10 cellular contexts compared by ENCODE assay signal in genomic region chr16:58459344-58460218, GRCh38. TPM values are rescaled to one million over a fixed set of nuclear protein-coding genes. Genes with fewer than 3 reads are reported as not detected.
DNase-seq lines count a peak whose midpoint lies in the region; ATAC-seq, FAIRE-seq and TF ChIP-seq lines count a peak whose summit lies in the region.
"Had no signal": no experiment of that assay in that cellular context is flagged by ENCODE, and none has a peak within 500 bp of the region (broad histone marks: within the 10 kb centered on the region; RNA-seq: fewer than 3 reads in every experiment).

No MANE protein-coding gene starts in this region.

- DNase-seq in GM12892 (ENCODE audit: insufficient read length) (no peak), MG63 (peak; percentile 79), astrocyte of the hippocampus (ENCODE audit: low read depth, low spot score) (peak; percentile 64), superior temporal gyrus (ENCODE audit: extremely low spot score) (no peak), NCI-H1092 (lab: John Stamatoyannopoulos, UW) (no peak)
- DNase-seq in stimulated activated CD4-positive, alpha-beta T cell treated with anti-CD3 and anti-CD28 coated beads, Interleukin-12 subunit alpha, Interleukin-12 subunit beta, amount 100 ng/mL, for 4 hours, result peak; percentile 29
- DNase-seq in effector CD8-positive, alpha-beta T cell (lab: John Stamatoyannopoulos, UW), result no peak
- DNase-seq: effector memory CD8-positive, alpha-beta T cell; NCI-H2227 treated with DMSO at 0.1 percent for 48 hours had no signal

- H3K4me3 ChIP-seq in MG63, result no peak overlapping the region

- no peak for TF ChIP-seq POLR2A in GM12892 (IDR thresholded peaks at IDR 0.05; ENCODE audit: low read depth, low read length)

- no peaks in the 10 kb centered on the region for H3K9me3 ChIP-seq in MG63

- no peaks in the 10 kb centered on the region for H3K36me3 ChIP-seq in MG63

- peak; percentile 54 for FAIRE-seq in GM12892 (lab: Jason Lieb, UNC)

- ATAC-seq in HG02571 (IDR thresholded peaks at IDR 0.05; ENCODE audit: unreplicated experiment), result no peak
- ATAC-seq: effector memory CD8-positive, alpha-beta T cell had no signal

- peaks cover 11% of the 10 kb centered on the region for H3K27me3 ChIP-seq in MG63

RNA-seq across cellular contexts. Expression of gene NDRG4, which starts 40.4 kb away (rescaled TPM):
- polyA plus RNA-seq in GM12892 (2012; ENCODE audit: missing spikeins), result 0.93 TPM
- total RNA-seq in MG63 (2014; rRNA removed; shearing (Covaris generic); ENCODE audit: low replicate concordance), result 6.7 and 9.9 TPM in 2 replicates

RNA-seq across cellular contexts. Expression of gene SETD6, which starts 55.7 kb away (rescaled TPM):
- polyA plus RNA-seq in GM12892 (2012; ENCODE audit: missing spikeins), result 15.8 TPM
- total RNA-seq in MG63 (2014; rRNA removed; shearing (Covaris generic); ENCODE audit: low replicate concordance), result 28.3 and 37.2 TPM in 2 replicates

Comparison
In these comparisons a context has a peak if more than half of its experiments do, and no peak if none do; other contexts are left out.
1. DNase-seq: peak in MG63 (single experiment), astrocyte of the hippocampus (single experiment) and stimulated activated CD4-positive, alpha-beta T cell treated with anti-CD3 and anti-CD28 coated beads, Interleukin-12 subunit alpha, Interleukin-12 subunit beta, amount 100 ng/mL, for 4 hours (single experiment); none in GM12892 (single experiment), superior temporal gyrus (single experiment), NCI-H1092 (single experiment) and effector CD8-positive, alpha-beta T cell (single experiment).